22 cellular contexts compared by ENCODE assay signal in genomic region chr4:68773699-68774098, GRCh38. TPM values are rescaled to one million over a fixed set of nuclear protein-coding genes. Genes with fewer than 3 reads are reported as not detected.
"Had no signal": no experiment of that assay in that cellular context is flagged by ENCODE, and none has a peak within 500 bp of the region (broad histone marks: within the 10 kb centered on the region; RNA-seq: fewer than 3 reads in every experiment).

No MANE protein-coding gene starts in this region.

- H3K36me3 ChIP-seq: SJCRH30 had no signal

- DNase-seq: KBM-7, MV-4-11, NCI-H1048, NCI-H1105, NCI-H1417, NCI-H1436 treated with DMSO at 0.1 percent for 48 hours, NCI-H1694, NCI-H187 treated with DMSO at 0.1 percent for 48 hours, NCI-H2029 treated with DMSO at 0.1 percent for 48 hours, NCI-H2107, NCI-H345, NCI-H446 treated with DMSO at 0.1 percent for 48 hours, NCI-H510A treated with DMSO at 0.1 percent for 48 hours, NCI-H526, NCI-H82, RPMI8226, SHP77 treated with DMSO at 0.1 percent for 48 hours, SJCRH30 had no signal

- H3K4me3 ChIP-seq: SJCRH30 had no signal

- H3K9me3 ChIP-seq: SJCRH30 had no signal

- H3K27ac ChIP-seq: HL-60, SJCRH30 had no signal

- H3K27me3 ChIP-seq: SJCRH30 had no signal

- ATAC-seq: SK-N-SH treated with all-trans-retinoic acid at 6 μM for 48 hours had no signal

- H3K4me1 ChIP-seq: SJCRH30 had no signal

RNA-seq across cellular contexts. Expression of gene UGT2B10, which starts 42.1 kb away (rescaled TPM):
- total RNA-seq: LHCN-M2, MCF 10A, SJCRH30 had no signal
